In the genomic region with DNA sequence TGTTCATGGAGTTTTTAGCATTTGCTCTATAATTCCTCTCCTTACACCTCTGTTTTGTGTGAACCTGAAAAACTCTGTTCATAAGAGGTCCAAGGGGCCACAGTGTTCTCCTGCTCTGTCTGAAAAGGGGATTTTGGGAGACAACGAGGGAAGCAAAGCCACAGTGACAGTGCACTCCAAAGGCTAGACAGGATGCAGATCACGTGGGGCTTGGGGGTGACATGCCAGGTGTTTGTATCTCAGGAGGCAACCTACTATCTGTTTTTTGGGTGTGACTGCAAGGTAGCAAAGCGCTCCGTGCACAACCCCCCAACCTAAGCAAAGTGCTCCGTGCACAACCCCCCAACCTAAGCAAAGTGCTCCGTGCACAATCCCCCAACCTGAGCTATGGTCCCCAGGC, we compare ENCODE assay signal across 8 cellular contexts. TPM values are rescaled to one million over a fixed set of nuclear protein-coding genes. Genes with fewer than 3 reads are reported as not detected.
DNase-seq lines count a peak whose midpoint lies in the region; ATAC-seq, FAIRE-seq and TF ChIP-seq lines count a peak whose summit lies in the region.

No MANE protein-coding gene starts in this region.

- H3K27me3 ChIP-seq in keratinocyte (ENCODE audit: control insufficient read depth, extremely low read depth, insufficient read depth, low read length) (no peaks in the 10 kb centered on the region), thoracic aorta (replicated peaks; ENCODE audit: insufficient read depth) (no peaks in the 10 kb centered on the region)

- POLR2A ChIA-PET in activated CD8-positive, alpha-beta T cell treated with anti-CD3 and anti-CD28 coated beads for 36 hours (lab: Charles Lee) = interaction anchor here (0.7 to 2.9 kb wide), 7 partner anchors 9 to 479 kb away, joined by 3 to 10 read pairs (median 3); partner anchors contain the start of genes COPS7A and LPAR5

- no peak overlapping the region for H3K27ac ChIP-seq in keratinocyte (ENCODE audit: control insufficient read depth, insufficient read depth, low read length)
- peak overlapping the region; percentile 92 to 97 for H3K27ac ChIP-seq in thoracic aorta

- no peak for FAIRE-seq in keratinocyte (lab: Jason Lieb, UNC)

- no peaks in the 10 kb centered on the region for H3K27me3 Mint-ChIP-seq in activated T-cell treated with anti-CD3 and anti-CD28 coated beads, Interleukin-2, amount 50 U/mL, for 24 hours
- H3K27me3 Mint-ChIP-seq in activated CD8-positive, alpha-beta T cell treated with anti-CD3 and anti-CD28 coated beads for 36 hours = no peaks in the 10 kb centered on the region

- H3K9me1 ChIP-seq in keratinocyte (ENCODE audit: control insufficient read depth, extremely low read depth, insufficient read depth, low read length) = no peaks in the 10 kb centered on the region

- H3K27ac Mint-ChIP-seq in activated T-cell treated with anti-CD3 and anti-CD28 coated beads, Interleukin-2, amount 50 U/mL, for 24 hours = peak overlapping the region; percentile 50
- H3K27ac Mint-ChIP-seq in activated CD8-positive, alpha-beta T cell treated with anti-CD3 and anti-CD28 coated beads for 36 hours = peak overlapping the region; percentile 78

- H3K9me3 ChIP-seq in keratinocyte (ENCODE audit: control insufficient read depth, low read depth, low read length) (no peaks in the 10 kb centered on the region), thoracic aorta (no peaks in the 10 kb centered on the region)

- dilution Hi-C loops in keratinocyte (cut with MboI; ENCODE audit: extremely low pct_ligation_motif_present, low sequenced_read_pairs) = no loop called here

- no peak for DNase-seq in activated T-cell treated with anti-CD3 and anti-CD28 coated beads, Interleukin-2, amount 50 U/mL, for 24 hours
- DNase-seq in activated T-cell treated with anti-CD3 and anti-CD28 coated beads for 4 hours (no peak), keratinocyte (ENCODE audit: low read depth, low spot score) (no peak), thoracic aorta (ENCODE audit: low spot score) (no peak), Kasumi-1 (lab: John Stamatoyannopoulos, UW) (no peak), posterior vena cava (ENCODE audit: low spot score) (no peak)
- DNase-seq in activated CD8-positive, alpha-beta T cell treated with anti-CD3 and anti-CD28 coated beads for 36 hours = peak; percentile 60

- H3K9ac ChIP-seq in keratinocyte (ENCODE audit: control insufficient read depth, extremely low read depth, insufficient read depth, low read length) = no peak overlapping the region

- no peaks in the 10 kb centered on the region for H3K9me3 Mint-ChIP-seq in activated T-cell treated with anti-CD3 and anti-CD28 coated beads, Interleukin-2, amount 50 U/mL, for 24 hours
- no peaks in the 10 kb centered on the region for H3K9me3 Mint-ChIP-seq in activated CD8-positive, alpha-beta T cell treated with anti-CD3 and anti-CD28 coated beads for 36 hours

- H3K79me2 ChIP-seq in keratinocyte (ENCODE audit: control insufficient read depth, insufficient read depth, low read length) = no peaks in the 10 kb centered on the region

- CTCF ChIA-PET in activated CD8-positive, alpha-beta T cell treated with anti-CD3 and anti-CD28 coated beads for 36 hours (lab: Charles Lee) = interaction anchor here (0.6 to 3.9 kb wide), 4 partner anchors 9 to 84 kb away, joined by 3 to 21 read pairs (median 4); partner anchors contain the start of gene ZNF384

- peaks cover 22% of the 10 kb centered on the region for H3K4me1 ChIP-seq in keratinocyte (ENCODE audit: control insufficient read depth, extremely low read depth, insufficient read depth, low read length)
- H3K4me1 ChIP-seq in thoracic aorta (ENCODE audit: control insufficient read depth in 1 of 2, low read depth in 2 of 2) = peaks cover 16 to 36% of the 10 kb centered on the region in 2 donors

- no peaks in the 10 kb centered on the region for H4K20me1 ChIP-seq in keratinocyte (ENCODE audit: control insufficient read depth, extremely low read depth, insufficient read depth, low read length)

- H3K36me3 ChIP-seq in keratinocyte (ENCODE audit: control insufficient read depth in 2 of 2, extremely low read depth in 1 of 2, insufficient read depth in 2 of 2, low read length in 2 of 2) (no peaks in the 10 kb centered on the region), thoracic aorta (no peaks in the 10 kb centered on the region)

- no peaks in the 10 kb centered on the region for H3K36me3 Mint-ChIP-seq in activated T-cell treated with anti-CD3 and anti-CD28 coated beads, Interleukin-2, amount 50 U/mL, for 24 hours (ENCODE audit: low read depth)
- H3K36me3 Mint-ChIP-seq in activated CD8-positive, alpha-beta T cell treated with anti-CD3 and anti-CD28 coated beads for 36 hours (ENCODE audit: low read depth) = no peaks in the 10 kb centered on the region

- H3K4me3 ChIP-seq in keratinocyte (ENCODE audit: control insufficient read depth in 2 of 3, extremely low read depth in 1 of 3, insufficient read depth in 2 of 3, low read depth in 1 of 3, low read length in 3 of 3) (no peak overlapping the region), thoracic aorta (peak overlapping the region; percentile 68)

- TF ChIP-seq CTCF in activated CD8-positive, alpha-beta T cell treated with anti-CD3 and anti-CD28 coated beads for 36 hours (IDR thresholded peaks at IDR 0.05) = no peak
- TF ChIP-seq CTCF in keratinocyte (optimal IDR thresholded peaks at IDR 0.05 in 1 of 3, IDR thresholded peaks at IDR 0.05 in 1 of 3, conservative IDR thresholded peaks at IDR 0.05 in 1 of 3; ENCODE audit: extremely low read depth in 1 of 3, insufficient read depth in 2 of 3, low read length in 3 of 3) (no peak), thoracic aorta (IDR thresholded peaks at IDR 0.05) (no peak)

- H3K4me2 ChIP-seq in keratinocyte (ENCODE audit: control insufficient read depth, extremely low read depth, insufficient read depth, low read depth, low read length) = peak overlapping the region; percentile 25

- H2AFZ ChIP-seq in keratinocyte (ENCODE audit: control insufficient read depth, low read length) = no peak overlapping the region

- H3K4me3 Mint-ChIP-seq in activated T-cell treated with anti-CD3 and anti-CD28 coated beads, Interleukin-2, amount 50 U/mL, for 24 hours = no peak overlapping the region
- no peak overlapping the region for H3K4me3 Mint-ChIP-seq in activated CD8-positive, alpha-beta T cell treated with anti-CD3 and anti-CD28 coated beads for 36 hours

- intact Hi-C loops in activated CD8-positive, alpha-beta T cell treated with anti-CD3 and anti-CD28 coated beads for 36 hours (cut with micrococcal nuclease) = no loop called here
- intact Hi-C loops in posterior vena cava (cut with DNase I) = no loop called here

- H3K4me1 Mint-ChIP-seq in activated T-cell treated with anti-CD3 and anti-CD28 coated beads, Interleukin-2, amount 50 U/mL, for 24 hours (ENCODE audit: low read depth) = peaks cover 38% of the 10 kb centered on the region
- peaks cover 42% of the 10 kb centered on the region for H3K4me1 Mint-ChIP-seq in activated CD8-positive, alpha-beta T cell treated with anti-CD3 and anti-CD28 coated beads for 36 hours (ENCODE audit: low read depth)

- no peak for ATAC-seq in activated CD8-positive, alpha-beta T cell treated with anti-CD3 and anti-CD28 coated beads for 36 hours
- ATAC-seq in thoracic aorta (ENCODE audit: insufficient number of reproducible peaks, low FRiP score, low read depth) (no peak), HG03469 (IDR thresholded peaks at IDR 0.05; ENCODE audit: unreplicated experiment) (no peak)

RNA-seq across cellular contexts. Expression of gene CHD4, which starts 5.1 kb away (rescaled TPM):
- total RNA-seq in activated CD8-positive, alpha-beta T cell treated with anti-CD3 and anti-CD28 coated beads for 36 hours = 100 to 1,000 TPM; 273 to 277 TPM
- polyA plus RNA-seq in keratinocyte = 79.7 to 93.1 TPM (median 81.2 TPM) in 3 replicates
- polyA plus RNA-seq in keratinocyte (2011; ENCODE audit: low read depth) = 360 TPM
- 77.1 and 92.5 TPM in 2 replicates for polyA plus RNA-seq in keratinocyte (2011; cell fraction: cytosol; rRNA removed)
- polyA plus RNA-seq in keratinocyte (2011; cell fraction: nucleus; rRNA removed) = 223 and 264 TPM in 2 replicates
- polyA plus RNA-seq in keratinocyte (2012; ENCODE audit: low replicate concordance) = 101 and 119 TPM in 2 replicates
- polyA minus RNA-seq in keratinocyte = 180 to 319 TPM (median 235 TPM) in 3 replicates
- 112 TPM for polyA minus RNA-seq in keratinocyte (2011; cell fraction: cytosol; rRNA and poly(A)+ RNA removed)
- polyA minus RNA-seq in keratinocyte (2011; cell fraction: nucleus; rRNA and poly(A)+ RNA removed) = 108 and 190 TPM in 2 replicates
- 100 to 1,000 TPM; 193 to 205 TPM for total RNA-seq in thoracic aorta
- total RNA-seq in posterior vena cava = 100 to 1,000 TPM; 160 to 169 TPM

RNA-seq across cellular contexts. Expression of gene LPAR5, which starts 23.5 kb away (rescaled TPM):
- 1 to 10 TPM; 6.6 to 8.1 TPM for total RNA-seq in activated CD8-positive, alpha-beta T cell treated with anti-CD3 and anti-CD28 coated beads for 36 hours
- polyA plus RNA-seq in keratinocyte = 6.7 to 11.7 TPM (median 8.3 TPM) in 3 replicates
- polyA plus RNA-seq in keratinocyte (2011; ENCODE audit: low read depth) = 1.8 TPM
- 7.1 and 8.1 TPM in 2 replicates for polyA plus RNA-seq in keratinocyte (2011; cell fraction: cytosol; rRNA removed)
- polyA plus RNA-seq in keratinocyte (2011; cell fraction: nucleus; rRNA removed) = 14.6 and 17.4 TPM in 2 replicates
- 6.4 and 12.5 TPM in 2 replicates for polyA plus RNA-seq in keratinocyte (2012; ENCODE audit: low replicate concordance)
- 8.7 to 32.0 TPM (median 9.3 TPM) in 3 replicates for polyA minus RNA-seq in keratinocyte
- 11.5 TPM for polyA minus RNA-seq in keratinocyte (2011; cell fraction: cytosol; rRNA and poly(A)+ RNA removed)
- polyA minus RNA-seq in keratinocyte (2011; cell fraction: nucleus; rRNA and poly(A)+ RNA removed) = 12.1 and 13.9 TPM in 2 replicates
- total RNA-seq in thoracic aorta (1 to 10 TPM; 4.8 to 6.8 TPM), posterior vena cava (1 to 10 TPM; 2.3 to 3.3 TPM)

RNA-seq across cellular contexts. Expression of gene ACRBP, which starts 35.0 kb away (rescaled TPM):
- 1 to 10 TPM; 1.3 to 2.0 TPM for total RNA-seq in activated CD8-positive, alpha-beta T cell treated with anti-CD3 and anti-CD28 coated beads for 36 hours
- polyA plus RNA-seq in keratinocyte = 0.07 to 0.21 TPM (median 0.09 TPM) in 3 replicates
- 1.00 TPM for polyA plus RNA-seq in keratinocyte (2011; ENCODE audit: low read depth)
- 0.16 TPM in 1 of 2 replicates, not detected in the other for polyA plus RNA-seq in keratinocyte (2011; cell fraction: cytosol; rRNA removed)
- polyA plus RNA-seq in keratinocyte (2011; cell fraction: nucleus; rRNA removed) = 1.2 and 1.4 TPM in 2 replicates
- 1.6 TPM in 1 of 2 replicates, not detected in the other for polyA plus RNA-seq in keratinocyte (2012; ENCODE audit: low replicate concordance)
- polyA minus RNA-seq in keratinocyte = 0.76 TPM in 1 of 3 replicates, not detected in the others
- polyA minus RNA-seq in keratinocyte (2011; cell fraction: cytosol; rRNA and poly(A)+ RNA removed) = not detected
- not detected in 2 replicates for polyA minus RNA-seq in keratinocyte (2011; cell fraction: nucleus; rRNA and poly(A)+ RNA removed)
- total RNA-seq in thoracic aorta (1 to 10 TPM; 5.1 to 9.1 TPM), posterior vena cava (1 to 10 TPM; 1.3 to 2.2 TPM)

RNA-seq across cellular contexts. Expression of gene NOP2, which starts 44.2 kb away (rescaled TPM):
- total RNA-seq in activated CD8-positive, alpha-beta T cell treated with anti-CD3 and anti-CD28 coated beads for 36 hours = 10 to 100 TPM; 87.9 to 89.4 TPM
- 85.9 to 108 TPM (median 94.4 TPM) in 3 replicates for polyA plus RNA-seq in keratinocyte
- 80.5 TPM for polyA plus RNA-seq in keratinocyte (2011; ENCODE audit: low read depth)
- 47.6 and 60.9 TPM in 2 replicates for polyA plus RNA-seq in keratinocyte (2011; cell fraction: cytosol; rRNA removed)
- 204 and 213 TPM in 2 replicates for polyA plus RNA-seq in keratinocyte (2011; cell fraction: nucleus; rRNA removed)
- polyA plus RNA-seq in keratinocyte (2012; ENCODE audit: low replicate concordance) = 43.9 and 68.1 TPM in 2 replicates
- 42.4 to 61.1 TPM (median 42.9 TPM) in 3 replicates for polyA minus RNA-seq in keratinocyte
- 31.8 TPM for polyA minus RNA-seq in keratinocyte (2011; cell fraction: cytosol; rRNA and poly(A)+ RNA removed)
- 46.1 and 59.3 TPM in 2 replicates for polyA minus RNA-seq in keratinocyte (2011; cell fraction: nucleus; rRNA and poly(A)+ RNA removed)
- total RNA-seq in thoracic aorta = 10 to 100 TPM; 41.2 to 83.0 TPM
- 10 to 100 TPM; 18.6 to 27.1 TPM for total RNA-seq in posterior vena cava

RNA-seq across cellular contexts. Expression of gene ING4, which starts 50.7 kb away (rescaled TPM):
- 10 to 100 TPM; 16.6 to 16.7 TPM for total RNA-seq in activated CD8-positive, alpha-beta T cell treated with anti-CD3 and anti-CD28 coated beads for 36 hours
- polyA plus RNA-seq in keratinocyte = 25.5 to 31.6 TPM (median 30.4 TPM) in 3 replicates
- 23.5 TPM for polyA plus RNA-seq in keratinocyte (2011; ENCODE audit: low read depth)
- polyA plus RNA-seq in keratinocyte (2011; cell fraction: cytosol; rRNA removed) = 28.0 and 31.8 TPM in 2 replicates
- polyA plus RNA-seq in keratinocyte (2011; cell fraction: nucleus; rRNA removed) = 55.8 and 66.2 TPM in 2 replicates
- polyA plus RNA-seq in keratinocyte (2012; ENCODE audit: low replicate concordance) = 15.8 and 34.4 TPM in 2 replicates
- polyA minus RNA-seq in keratinocyte = 2.2 to 14.1 TPM (median 10.0 TPM) in 3 replicates
- polyA minus RNA-seq in keratinocyte (2011; cell fraction: cytosol; rRNA and poly(A)+ RNA removed) = 13.2 TPM
- polyA minus RNA-seq in keratinocyte (2011; cell fraction: nucleus; rRNA and poly(A)+ RNA removed) = 5.4 and 14.6 TPM in 2 replicates
- total RNA-seq in thoracic aorta (10 to 100 TPM; 21.8 to 36.9 TPM), posterior vena cava (10 to 100 TPM; 23.0 to 25.9 TPM)
